ENCODE assay signal across 5 cellular contexts in genomic region chr1:16757574-16757973, GRCh38. TPM values are rescaled to one million over a fixed set of nuclear protein-coding genes. Genes with fewer than 3 reads are reported as not detected.
"Had no signal": no experiment of that assay in that cellular context is flagged by ENCODE, and none has a peak within 500 bp of the region (broad histone marks: within the 10 kb centered on the region; RNA-seq: fewer than 3 reads in every experiment).

No MANE protein-coding gene starts in this region.

RNA-seq across cellular contexts. Expression of gene RNU1-4, which starts 17.3 kb away (rescaled TPM):
- total RNA-seq: osteoblast, right atrium auricular region had no signal
- polyA plus RNA-seq: lung; naive thymus-derived CD4-positive, alpha-beta T cell; thymus had no signal
